24 cellular contexts compared by ENCODE assay signal in the genomic region with DNA sequence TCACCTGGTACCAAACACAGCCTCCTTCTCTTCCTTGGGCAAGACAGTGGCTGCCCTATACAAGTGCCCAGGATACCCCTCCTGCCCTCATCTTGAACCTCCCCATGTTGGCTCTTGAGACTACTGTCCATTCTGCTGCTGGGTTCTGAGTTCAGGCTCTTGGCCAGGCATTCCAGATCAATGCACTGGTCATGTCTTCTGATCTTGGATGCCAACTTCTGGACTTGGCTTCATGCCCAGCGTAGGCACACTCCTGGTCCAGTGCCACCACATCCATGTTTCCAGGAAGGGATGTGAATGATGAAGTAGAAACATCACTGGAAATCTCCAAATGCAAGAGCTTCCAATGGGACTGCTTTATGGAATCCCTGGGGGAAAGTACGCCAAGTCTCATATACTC. TPM values are rescaled to one million over a fixed set of nuclear protein-coding genes. Genes with fewer than 3 reads are reported as not detected.
"Had no signal": no experiment of that assay in that cellular context is flagged by ENCODE, and none has a peak within 500 bp of the region (broad histone marks: within the 10 kb centered on the region; RNA-seq: fewer than 3 reads in every experiment).

No MANE protein-coding gene starts in this region.

- H3K9me3 ChIP-seq: esophagus muscularis mucosa, gastrocnemius medialis, heart right ventricle, lower lobe of right lung, neutrophil, psoas muscle, tibial artery, upper lobe of left lung, uterus had no signal

- H3K36me3 Mint-ChIP-seq: mesothelial cell of epicardium had no signal

- ATAC-seq: gastrocnemius medialis; heart right ventricle; lower lobe of right lung; psoas muscle; sciatic nerve; stimulated activated memory B cell treated with anti-CD40 and anti-IgM and Interleukin-4, amounts not matched to agents 10 μg/mL and 1 μg/mL and 100 μg/mL, for 72 hours had no signal

- H3K27ac ChIP-seq: esophagus muscularis mucosa, gastrocnemius medialis, heart right ventricle, lower lobe of right lung, neutrophil, psoas muscle, spleen, tibial artery, upper lobe of left lung, uterus had no signal

- H3K4me1 ChIP-seq: esophagus muscularis mucosa, gastrocnemius medialis, lower lobe of right lung, psoas muscle, tibial artery, upper lobe of left lung, uterus had no signal

- H3K27me3 Mint-ChIP-seq: memory B cell; stimulated activated memory B cell treated with anti-CD40 and anti-IgM and Interleukin-4, amounts not matched to agents 10 μg/mL and 1 μg/mL and 100 μg/mL, for 72 hours had no signal

- DNase-seq: effector memory CD4-positive, alpha-beta T cell; gastrocnemius medialis; heart right ventricle; hypothalamus; kidney glomerular epithelial cell; lower lobe of right lung; psoas muscle; retina; spleen; stimulated activated CD4-positive, alpha-beta T cell treated with anti-CD3 and anti-CD28 coated beads, Interleukin-1b, Interleukin-23, amount 100 ng/mL, for 48 hours; stimulated activated CD4-positive, alpha-beta T cell treated with anti-CD3 and anti-CD28 coated beads, Interleukin-4, amount 100 ng/mL, for 24 hours; tibial artery; upper lobe of left lung; uterus had no signal

- H3K27ac Mint-ChIP-seq: memory B cell; mesothelial cell of epicardium; stimulated activated memory B cell treated with anti-CD40 and anti-IgM and Interleukin-4, amounts not matched to agents 10 μg/mL and 1 μg/mL and 100 μg/mL, for 72 hours; stimulated activated naive CD8-positive, alpha-beta T cell treated with anti-CD3 and anti-CD28 coated beads, Interleukin-15, Interleukin-2, amounts not matched to agents 100 ng/mL and 50 ng/mL, for 24 hours had no signal

- H3K4me1 Mint-ChIP-seq: memory B cell, mesothelial cell of epicardium had no signal

- H3K4me3 ChIP-seq: esophagus muscularis mucosa, gastrocnemius medialis, heart right ventricle, lower lobe of right lung, psoas muscle, spleen, tibial artery, upper lobe of left lung, uterus had no signal

- H3K4me3 Mint-ChIP-seq: memory B cell; mesothelial cell of epicardium; stimulated activated memory B cell treated with anti-CD40 and anti-IgM and Interleukin-4, amounts not matched to agents 10 μg/mL and 1 μg/mL and 100 μg/mL, for 72 hours; stimulated activated naive CD8-positive, alpha-beta T cell treated with anti-CD3 and anti-CD28 coated beads, Interleukin-15, Interleukin-2, amounts not matched to agents 100 ng/mL and 50 ng/mL, for 24 hours had no signal

- H3K27me3 ChIP-seq: esophagus muscularis mucosa, gastrocnemius medialis, heart right ventricle, neutrophil, spleen, tibial artery, upper lobe of left lung, uterus had no signal

- H3K36me3 ChIP-seq: esophagus muscularis mucosa, gastrocnemius medialis, heart right ventricle, lower lobe of right lung, neutrophil, spleen, tibial artery, upper lobe of left lung, uterus had no signal

RNA-seq across cellular contexts. Expression of gene DYNLRB2, which starts 51.5 kb away (rescaled TPM):
- total RNA-seq: esophagus muscularis mucosa, gastrocnemius medialis, myocyte, osteoblast, psoas muscle had no signal
- polyA plus RNA-seq: neural cell had no signal
